Comparison of ENCODE assay signal across 13 cellular contexts in genomic region chr10:74854610-74855009, GRCh38. TPM values are rescaled to one million over a fixed set of nuclear protein-coding genes. Genes with fewer than 3 reads are reported as not detected.
DNase-seq lines count a peak whose midpoint lies in the region; ATAC-seq, FAIRE-seq and TF ChIP-seq lines count a peak whose summit lies in the region.
"Had no signal": no experiment of that assay in that cellular context is flagged by ENCODE, and none has a peak within 500 bp of the region (broad histone marks: within the 10 kb centered on the region; RNA-seq: fewer than 3 reads in every experiment).

No MANE protein-coding gene starts in this region.

- H3K4me1 Mint-ChIP-seq in WTC11: peaks cover 26% of the 10 kb centered on the region
- H3K4me1 Mint-ChIP-seq in naive thymus-derived CD8-positive, alpha-beta T cell: peaks cover 23 to 67% (median 54%) of the 10 kb centered on the region in 4 donors

- DNase-seq in GM06990 (ENCODE audit: extremely low read depth, insufficient read length) (peak; percentile 9), WTC11 (ENCODE audit: low spot score) (no peak), NCI-H345 treated with DMSO at 0.1 percent for 48 hours (lab: John Stamatoyannopoulos, UW; ENCODE audit: unreplicated experiment) (no peak), GM19240 (ENCODE audit: insufficient read length, low spot score) (no peak), GM19239 (ENCODE audit: insufficient read length, low spot score) (no peak)
- DNase-seq in naive thymus-derived CD8-positive, alpha-beta T cell: no peak
- DNase-seq: activated T-cell treated with anti-CD3 and anti-CD28 coated beads, Interleukin-2, amount 50 U/mL, for 1 hour; NCI-H2029; stimulated activated CD4-positive, alpha-beta T cell treated with anti-CD3 and anti-CD28 coated beads, Interleukin-12 subunit alpha, Interleukin-12 subunit beta, amount 100 ng/mL, for 4 hours; stimulated activated naive CD4-positive, alpha-beta T cell treated with Interleukin-2 at 50 U/mL for 16 hours had no signal

- no peak for TF ChIP-seq CTCF in GM06990 (IDR thresholded peaks at IDR 0.05; ENCODE audit: insufficient read depth, low read length, poor library complexity, severe bottlenecking)
- no peak for TF ChIP-seq CTCF in WTC11 (IDR thresholded peaks at IDR 0.05)

- no peaks in the 10 kb centered on the region for H3K27me3 Mint-ChIP-seq in WTC11 (ENCODE audit: low read depth)
- no peaks in the 10 kb centered on the region for H3K27me3 Mint-ChIP-seq in naive thymus-derived CD8-positive, alpha-beta T cell

- CTCF ChIA-PET in WTC11 (lab: Charles Lee): no interaction called here

- H3K27me3 ChIP-seq in GM06990 (replicated peaks; ENCODE audit: control insufficient read depth, insufficient read depth, low read length): no peaks in the 10 kb centered on the region

- H3K4me3 Mint-ChIP-seq in WTC11: no peak overlapping the region
- H3K4me3 Mint-ChIP-seq in naive thymus-derived CD8-positive, alpha-beta T cell: peak overlapping the region in 7 of 10 donors; percentile 12 to 75 (median 55)

- no peaks in the 10 kb centered on the region for H3K36me3 ChIP-seq in GM06990 (ENCODE audit: control insufficient read depth, insufficient read depth, low read length)

- POLR2A ChIA-PET in WTC11 (lab: Charles Lee): no interaction called here
- POLR2A ChIA-PET in naive thymus-derived CD8-positive, alpha-beta T cell (lab: Charles Lee): no interaction called here

- peaks cover 8% of the 10 kb centered on the region; the same call in 1 of the 2 replicates for H3K36me3 Mint-ChIP-seq in WTC11
- H3K36me3 Mint-ChIP-seq in naive thymus-derived CD8-positive, alpha-beta T cell: peaks cover 4 to 25% (median 8%) of the 10 kb centered on the region in 3 donors

- ATAC-seq in GM21825 (IDR thresholded peaks at IDR 0.05; ENCODE audit: unreplicated experiment) (peak; percentile 32), WTC11 (no peak), GM19328 (IDR thresholded peaks at IDR 0.05; ENCODE audit: unreplicated experiment) (no peak)
- no peak for ATAC-seq in naive thymus-derived CD8-positive, alpha-beta T cell

- peak overlapping the region; percentile 82 for H3K27ac Mint-ChIP-seq in WTC11
- peak overlapping the region; percentile 3 to 81 (median 72) for H3K27ac Mint-ChIP-seq in naive thymus-derived CD8-positive, alpha-beta T cell

- FAIRE-seq in GM19239 (lab: Jason Lieb, UNC): no peak

- peaks cover 13% of the 10 kb centered on the region for H3K9me3 Mint-ChIP-seq in WTC11
- H3K9me3 Mint-ChIP-seq in naive thymus-derived CD8-positive, alpha-beta T cell: no peaks in the 10 kb centered on the region

- peak overlapping the region; percentile 24 for H3K4me3 ChIP-seq in GM06990 (replicated peaks; ENCODE audit: low read depth, low read length)
- H3K4me3 ChIP-seq: SJSA1 had no signal

TF ChIP-seq in WTC11, 78 proteins besides CTCF, POLR2A, EP300 and RAD21:
- no peak for TF ChIP-seq NFE2L1 (CRISPR knock-in tag; IDR thresholded peaks at IDR 0.05)
- TF ChIP-seq ZNF671 (CRISPR knock-in tag; IDR thresholded peaks at IDR 0.05): no peak
- TF ChIP-seq, protein P1, sequence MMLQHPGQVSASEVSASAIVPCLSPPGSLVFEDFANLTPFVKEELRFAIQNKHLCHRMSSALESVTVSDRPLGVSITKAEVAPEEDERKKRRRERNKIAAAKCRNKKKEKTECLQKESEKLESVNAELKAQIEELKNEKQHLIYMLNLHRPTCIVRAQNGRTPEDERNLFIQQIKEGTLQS (CRISPR knock-in tag; conservative IDR thresholded peaks at IDR 0.05): no peak
- TF ChIP-seq ZNF532 (CRISPR knock-in tag; IDR thresholded peaks at IDR 0.05; ENCODE audit: borderline replicate concordance): no peak
- TF ChIP-seq, protein P2, sequence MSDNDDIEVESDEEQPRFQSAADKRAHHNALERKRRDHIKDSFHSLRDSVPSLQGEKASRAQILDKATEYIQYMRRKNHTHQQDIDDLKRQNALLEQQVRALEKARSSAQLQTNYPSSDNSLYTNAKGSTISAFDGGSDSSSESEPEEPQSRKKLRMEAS (CRISPR knock-in tag; IDR thresholded peaks at IDR 0.05): no peak
- no peak for TF ChIP-seq ERG (CRISPR knock-in tag; IDR thresholded peaks at IDR 0.05)
- no peak for TF ChIP-seq IRF2 (CRISPR knock-in tag; IDR thresholded peaks at IDR 0.05; ENCODE audit: borderline replicate concordance, low read depth)
- TF ChIP-seq EMX1 (CRISPR knock-in tag; IDR thresholded peaks at IDR 0.05): no peak
- no peak for TF ChIP-seq MYBL2 (CRISPR knock-in tag; IDR thresholded peaks at IDR 0.05)
- TF ChIP-seq NR3C1 (CRISPR knock-in tag; conservative IDR thresholded peaks at IDR 0.05; ENCODE audit: low read depth): no peak
- TF ChIP-seq HMGA2 (CRISPR knock-in tag; IDR thresholded peaks at IDR 0.05): no peak
- no peak for TF ChIP-seq ESRRA (CRISPR knock-in tag; IDR thresholded peaks at IDR 0.05; ENCODE audit: borderline replicate concordance)
- TF ChIP-seq RORB (CRISPR knock-in tag; IDR thresholded peaks at IDR 0.05): no peak
- no peak for TF ChIP-seq NR2C2 (CRISPR knock-in tag; IDR thresholded peaks at IDR 0.05)
TF ChIP-seq in WTC11: peak in this region for 0.

RNA-seq across cellular contexts. Expression of gene KAT6B, which starts 28.2 kb away (rescaled TPM):
- total RNA-seq in WTC11 (2021): 18.5 to 24.2 TPM (median 19.8 TPM) in 3 replicates
- 10 to 100 TPM; 69.6 to 70.3 TPM for total RNA-seq in naive thymus-derived CD8-positive, alpha-beta T cell
- 10 to 100 TPM; 19.0 to 29.3 (median 26.2) TPM for polyA plus RNA-seq in naive thymus-derived CD8-positive, alpha-beta T cell
